Comparison of ENCODE assay signal across 9 cellular contexts in genomic region chr3:170410428-170411029, GRCh38. TPM values are rescaled to one million over a fixed set of nuclear protein-coding genes. Genes with fewer than 3 reads are reported as not detected.
DNase-seq lines count a peak whose midpoint lies in the region; ATAC-seq, FAIRE-seq and TF ChIP-seq lines count a peak whose summit lies in the region.
"Had no signal": no experiment of that assay in that cellular context is flagged by ENCODE, and none has a peak within 500 bp of the region (broad histone marks: within the 10 kb centered on the region; RNA-seq: fewer than 3 reads in every experiment).

No MANE protein-coding gene starts in this region.

- no peak for ATAC-seq in naive thymus-derived CD8-positive, alpha-beta T cell
- ATAC-seq in HG03175 (IDR thresholded peaks at IDR 0.05; ENCODE audit: unreplicated experiment), result no peak
- ATAC-seq in HG03442 (IDR thresholded peaks at IDR 0.05; ENCODE audit: unreplicated experiment), result no peak

- POLR2A ChIA-PET in naive thymus-derived CD8-positive, alpha-beta T cell (lab: Charles Lee), result no interaction called here

- FAIRE-seq in bronchial epithelial cell (lab: Jason Lieb, UNC), result no peak

- no peaks in the 10 kb centered on the region for H3K9me3 Mint-ChIP-seq in neural crest cell
- no peaks in the 10 kb centered on the region for H3K9me3 Mint-ChIP-seq in naive thymus-derived CD8-positive, alpha-beta T cell

- H3K36me3 Mint-ChIP-seq in neural crest cell (ENCODE audit: low read depth), result no peaks in the 10 kb centered on the region
- no peaks in the 10 kb centered on the region for H3K36me3 Mint-ChIP-seq in naive thymus-derived CD8-positive, alpha-beta T cell

- no peak overlapping the region for H3K4me3 ChIP-seq in bronchial epithelial cell (ENCODE audit: low read depth, low read length)

- TF ChIP-seq CTCF in GM12872 (IDR thresholded peaks at IDR 0.05; ENCODE audit: insufficient read depth, low read depth, low read length), result peak; percentile 56
- TF ChIP-seq CTCF in bronchial epithelial cell (IDR thresholded peaks at IDR 0.05; ENCODE audit: insufficient read depth, low read length, severe bottlenecking), result peak; percentile 36
- peak; percentile 65 for TF ChIP-seq CTCF in neural crest cell (conservative IDR thresholded peaks at IDR 0.05)

- DNase-seq in NCI-H1694 treated with DMSO at 0.1 percent for 48 hours (lab: John Stamatoyannopoulos, UW) (peak; percentile 25), bronchial epithelial cell (ENCODE audit: low read depth) (peak; percentile 33), neural crest cell (ENCODE audit: low read depth, low spot score) (no peak)
- DNase-seq in naive thymus-derived CD8-positive, alpha-beta T cell, result no peak
- no peak for DNase-seq in activated CD4-positive, alpha-beta T cell treated with anti-CD3 and anti-CD28 coated beads, Interleukin-2, amount 50 U/mL, for 1 hour

- no peak overlapping the region for H3K4me3 Mint-ChIP-seq in neural crest cell
- no peak overlapping the region for H3K4me3 Mint-ChIP-seq in naive thymus-derived CD8-positive, alpha-beta T cell

- H3K27me3 ChIP-seq in bronchial epithelial cell (ENCODE audit: control insufficient read depth, insufficient read depth, low read length), result no peaks in the 10 kb centered on the region

- peaks cover 5% of the 10 kb centered on the region for H3K4me1 Mint-ChIP-seq in neural crest cell
- no peaks in the 10 kb centered on the region for H3K4me1 Mint-ChIP-seq in naive thymus-derived CD8-positive, alpha-beta T cell

- H3K27me3 Mint-ChIP-seq in neural crest cell (ENCODE audit: low read depth), result no peaks in the 10 kb centered on the region
- H3K27me3 Mint-ChIP-seq in naive thymus-derived CD8-positive, alpha-beta T cell, result peaks cover 0 to 4% (median 1%) of the 10 kb centered on the region in 5 donors

- H3K36me3 ChIP-seq in bronchial epithelial cell (ENCODE audit: control insufficient read depth, insufficient read depth, low read length), result no peaks in the 10 kb centered on the region
- H3K36me3 ChIP-seq: neutrophil had no signal

- H3K27ac Mint-ChIP-seq in neural crest cell (ENCODE audit: unreplicated experiment), result no peak overlapping the region
- H3K27ac Mint-ChIP-seq in naive thymus-derived CD8-positive, alpha-beta T cell, result no peak overlapping the region

RNA-seq across cellular contexts. Expression of gene CLDN11, which starts 8.1 kb away (rescaled TPM):
- 0.26 and 4.2 TPM in 2 replicates for total RNA-seq in bronchial epithelial cell
- 1.8 and 2.0 TPM in 2 replicates for total RNA-seq in neural crest cell
- total RNA-seq in naive thymus-derived CD8-positive, alpha-beta T cell, result under 1 TPM in 1 of 2 experiments, not detected in 1; 0.19 TPM
- polyA plus RNA-seq in naive thymus-derived CD8-positive, alpha-beta T cell, result not detected

RNA-seq across cellular contexts. Expression of gene SKIL, which starts 53.0 kb away (rescaled TPM):
- 40.8 and 41.9 TPM in 2 replicates for total RNA-seq in bronchial epithelial cell
- 17.7 and 18.0 TPM in 2 replicates for total RNA-seq in neural crest cell
- 10 to 100 TPM; 55.7 to 67.2 TPM for total RNA-seq in naive thymus-derived CD8-positive, alpha-beta T cell
- 1 to 10 TPM; 2.5 to 6.6 (median 2.9) TPM for polyA plus RNA-seq in naive thymus-derived CD8-positive, alpha-beta T cell

Comparison
In these comparisons a context has a peak if more than half of its experiments do, and no peak if none do; other contexts are left out.
1. DNase-seq: peak in NCI-H1694 treated with DMSO at 0.1 percent for 48 hours (single experiment) and bronchial epithelial cell (single experiment); none in neural crest cell (single experiment), naive thymus-derived CD8-positive, alpha-beta T cell (0 of 10) and activated CD4-positive, alpha-beta T cell treated with anti-CD3 and anti-CD28 coated beads, Interleukin-2, amount 50 U/mL, for 1 hour (single experiment).
2. Peak in every context shown above with its lines, with median percentiles within 50 percentile points of each other: CTCF ChIP-seq.